15 cellular contexts compared by ENCODE assay signal in the genomic region with DNA sequence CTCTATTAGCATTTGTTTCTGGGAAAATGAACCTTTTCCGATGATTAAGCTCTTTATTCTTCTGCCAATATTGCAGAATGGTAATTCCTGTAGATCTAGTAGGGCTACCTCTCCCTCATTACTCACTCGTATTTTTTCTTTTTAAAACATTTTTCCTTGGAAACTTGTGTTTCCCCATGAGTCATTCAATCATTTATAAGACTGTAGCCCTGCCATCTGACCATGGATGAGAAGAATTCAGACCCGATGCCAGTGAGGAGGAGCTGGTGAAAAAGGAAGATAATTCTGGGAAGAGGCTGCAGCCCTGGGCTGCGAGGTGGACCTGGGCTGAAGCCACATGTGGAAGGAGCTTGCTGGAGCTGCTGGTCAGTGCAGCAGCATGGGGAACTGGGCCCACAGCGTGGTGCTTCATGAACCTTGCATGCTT.
DNase-seq lines count a peak whose midpoint lies in the region; ATAC-seq and TF ChIP-seq lines count a peak whose summit lies in the region.
"Had no signal": no experiment of that assay in that cellular context is flagged by ENCODE, and none has a peak within 500 bp of the region (broad histone marks: within the 10 kb centered on the region; RNA-seq: fewer than 3 reads in every experiment).

No MANE protein-coding gene starts in this region.

- no peak for TF ChIP-seq CTCF in fibroblast of lung (conservative IDR thresholded peaks at IDR 0.05 in 1 of 2, IDR thresholded peaks at IDR 0.05 in 1 of 2; ENCODE audit: low read depth in 1 of 2, low read length in 2 of 2)

- peak; percentile 73 for ATAC-seq in SK-N-SH treated with all-trans-retinoic acid at 6 μM for 48 hours
- ATAC-seq in stimulated activated naive B cell treated with anti-CD40 and anti-IgM and Interleukin-4, amounts not matched to agents 10 μg/mL and 1 μg/mL and 100 μg/mL, for 72 hours (replicated peaks), result no peak
- no peak for ATAC-seq in activated naive CD4-positive, alpha-beta T cell treated with anti-CD3 and anti-CD28 coated beads, Interleukin-2, amount 50 U/mL, for 72 hours

- H3K4me1 ChIP-seq in fibroblast of lung (ENCODE audit: control insufficient read depth, extremely low read depth, insufficient read depth, low read length), result peaks cover 14% of the 10 kb centered on the region

- H4K20me1 ChIP-seq in fibroblast of lung (ENCODE audit: control insufficient read depth, extremely low read depth, insufficient read depth, low read length), result no peaks in the 10 kb centered on the region

- no peaks in the 10 kb centered on the region for H3K27me3 ChIP-seq in fibroblast of lung (ENCODE audit: control insufficient read depth, insufficient read depth, low read length)
- H3K27me3 ChIP-seq: adrenal gland had no signal

- H3K79me2 ChIP-seq in fibroblast of lung (ENCODE audit: control insufficient read depth, insufficient read depth, low read length), result no peaks in the 10 kb centered on the region

- no peaks in the 10 kb centered on the region for H3K36me3 Mint-ChIP-seq in stimulated activated naive B cell treated with anti-CD40 and anti-IgM and Interleukin-4, amounts not matched to agents 10 μg/mL and 1 μg/mL and 100 μg/mL, for 72 hours
- no peaks in the 10 kb centered on the region for H3K36me3 Mint-ChIP-seq in activated naive CD4-positive, alpha-beta T cell treated with anti-CD3 and anti-CD28 coated beads, Interleukin-2, amount 50 U/mL, for 72 hours
- H3K36me3 Mint-ChIP-seq: immature natural killer cell, naive B cell had no signal

- H3K4me3 ChIP-seq in fibroblast of lung (replicated peaks in 1 of 4; ENCODE audit: control extremely low read depth in 1 of 4, insufficient read depth in 1 of 4, low read depth in 3 of 4, low read length in 4 of 4), result no peak overlapping the region
- H3K4me3 ChIP-seq in skeletal muscle cell (ENCODE audit: low read depth, low read length), result no peak overlapping the region
- H3K4me3 ChIP-seq: adrenal gland had no signal

- peaks cover 0 to 4% of the 10 kb centered on the region in 2 donors for H3K27me3 Mint-ChIP-seq in stimulated activated naive B cell treated with anti-CD40 and anti-IgM and Interleukin-4, amounts not matched to agents 10 μg/mL and 1 μg/mL and 100 μg/mL, for 72 hours
- H3K27me3 Mint-ChIP-seq: CD4-positive, alpha-beta T cell; naive B cell had no signal

- H3K4me1 Mint-ChIP-seq in stimulated activated naive B cell treated with anti-CD40 and anti-IgM and Interleukin-4, amounts not matched to agents 10 μg/mL and 1 μg/mL and 100 μg/mL, for 72 hours, result no peaks in the 10 kb centered on the region
- H3K4me1 Mint-ChIP-seq: immature natural killer cell, naive B cell had no signal

- H3K9ac ChIP-seq in fibroblast of lung (ENCODE audit: insufficient read depth, low read length), result no peak overlapping the region

- H3K36me3 ChIP-seq in fibroblast of lung (ENCODE audit: control insufficient read depth, insufficient read depth, low read length), result no peaks in the 10 kb centered on the region
- H3K36me3 ChIP-seq: adrenal gland had no signal

- no peak overlapping the region for H3K27ac Mint-ChIP-seq in stimulated activated naive B cell treated with anti-CD40 and anti-IgM and Interleukin-4, amounts not matched to agents 10 μg/mL and 1 μg/mL and 100 μg/mL, for 72 hours
- H3K27ac Mint-ChIP-seq in activated naive CD4-positive, alpha-beta T cell treated with anti-CD3 and anti-CD28 coated beads, Interleukin-2, amount 50 U/mL, for 72 hours, result no peak overlapping the region
- H3K27ac Mint-ChIP-seq: CD4-positive, alpha-beta T cell; immature natural killer cell had no signal

- peak; percentile 88 for DNase-seq in ELR (ENCODE audit: low read depth)
- DNase-seq in fibroblast of lung (ENCODE audit: low read depth in 2 of 2), result peak; percentile 66 to 95
- peak; percentile 51 for DNase-seq in skeletal muscle cell (ENCODE audit: low read depth)
- no peak for DNase-seq in SW480 (ENCODE audit: low spot score)
- DNase-seq in NCI-H2196 treated with DMSO at 0.1 percent for 48 hours (lab: John Stamatoyannopoulos, UW; ENCODE audit: unreplicated experiment), result no peak
- no peak for DNase-seq in stimulated activated naive B cell treated with anti-CD40 and anti-IgM and Interleukin-4, amounts not matched to agents 10 μg/mL and 1 μg/mL and 100 μg/mL, for 72 hours
- no peak for DNase-seq in activated naive CD4-positive, alpha-beta T cell treated with anti-CD3 and anti-CD28 coated beads, Interleukin-2, amount 50 U/mL, for 72 hours (ENCODE audit: low spot score in 2 of 2)
- DNase-seq: CD4-positive, alpha-beta T cell; immature natural killer cell; naive B cell; NCI-H1930; stimulated activated CD4-positive, alpha-beta T cell treated with anti-CD3 and anti-CD28 coated beads, Interleukin-12 subunit alpha, Interleukin-12 subunit beta, amount 100 ng/mL, for 4 hours had no signal

- H3K27ac ChIP-seq in fibroblast of lung (ENCODE audit: insufficient read depth, low read length), result peak overlapping the region; percentile 63
- H3K27ac ChIP-seq: adrenal gland, epithelial cell of prostate had no signal

- no peaks in the 10 kb centered on the region for H3K9me3 ChIP-seq in fibroblast of lung (ENCODE audit: control insufficient read depth, insufficient read depth, low read depth, low read length)
- H3K9me3 ChIP-seq: adrenal gland had no signal

- no peak overlapping the region for H3K4me2 ChIP-seq in fibroblast of lung (ENCODE audit: extremely low read depth, insufficient read depth, low read length)

- no peak overlapping the region for H3K4me3 Mint-ChIP-seq in stimulated activated naive B cell treated with anti-CD40 and anti-IgM and Interleukin-4, amounts not matched to agents 10 μg/mL and 1 μg/mL and 100 μg/mL, for 72 hours
- H3K4me3 Mint-ChIP-seq: CD4-positive, alpha-beta T cell; immature natural killer cell; naive B cell had no signal

- peaks cover 0 to 4% of the 10 kb centered on the region in 2 donors for H3K9me3 Mint-ChIP-seq in stimulated activated naive B cell treated with anti-CD40 and anti-IgM and Interleukin-4, amounts not matched to agents 10 μg/mL and 1 μg/mL and 100 μg/mL, for 72 hours
- no peaks in the 10 kb centered on the region for H3K9me3 Mint-ChIP-seq in activated naive CD4-positive, alpha-beta T cell treated with anti-CD3 and anti-CD28 coated beads, Interleukin-2, amount 50 U/mL, for 72 hours
- H3K9me3 Mint-ChIP-seq: immature natural killer cell had no signal

- H2AFZ ChIP-seq in fibroblast of lung (ENCODE audit: low read length), result peak overlapping the region; percentile 24

TF ChIP-seq in SK-N-SH treated with all-trans-retinoic acid at 6 μM for 48 hours, 23 proteins besides CTCF, POLR2A, EP300 and RAD21 (continues in another document):
- TF ChIP-seq, protein P1, sequence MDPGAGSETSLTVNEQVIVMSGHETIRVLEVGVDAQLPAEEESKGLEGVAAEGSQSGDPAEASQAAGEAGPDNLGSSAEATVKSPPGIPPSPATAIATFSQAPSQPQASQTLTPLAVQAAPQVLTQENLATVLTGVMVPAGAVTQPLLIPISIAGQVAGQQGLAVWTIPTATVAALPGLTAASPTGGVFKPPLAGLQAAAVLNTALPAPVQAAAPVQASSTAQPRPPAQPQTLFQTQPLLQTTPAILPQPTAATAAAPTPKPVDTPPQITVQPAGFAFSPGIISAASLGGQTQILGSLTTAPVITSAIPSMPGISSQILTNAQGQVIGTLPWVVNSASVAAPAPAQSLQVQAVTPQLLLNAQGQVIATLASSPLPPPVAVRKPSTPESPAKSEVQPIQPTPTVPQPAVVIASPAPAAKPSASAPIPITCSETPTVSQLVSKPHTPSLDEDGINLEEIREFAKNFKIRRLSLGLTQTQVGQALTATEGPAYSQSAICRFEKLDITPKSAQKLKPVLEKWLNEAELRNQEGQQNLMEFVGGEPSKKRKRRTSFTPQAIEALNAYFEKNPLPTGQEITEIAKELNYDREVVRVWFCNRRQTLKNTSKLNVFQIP (CRISPR knock-in tag; IDR thresholded peaks at IDR 0.05; ENCODE audit: borderline replicate concordance, low read depth), result no peak
- TF ChIP-seq ISL1 (CRISPR knock-in tag; IDR thresholded peaks at IDR 0.05) (no peak), RARB (CRISPR knock-in tag; IDR thresholded peaks at IDR 0.05) (no peak)
- TF ChIP-seq, protein P2, sequence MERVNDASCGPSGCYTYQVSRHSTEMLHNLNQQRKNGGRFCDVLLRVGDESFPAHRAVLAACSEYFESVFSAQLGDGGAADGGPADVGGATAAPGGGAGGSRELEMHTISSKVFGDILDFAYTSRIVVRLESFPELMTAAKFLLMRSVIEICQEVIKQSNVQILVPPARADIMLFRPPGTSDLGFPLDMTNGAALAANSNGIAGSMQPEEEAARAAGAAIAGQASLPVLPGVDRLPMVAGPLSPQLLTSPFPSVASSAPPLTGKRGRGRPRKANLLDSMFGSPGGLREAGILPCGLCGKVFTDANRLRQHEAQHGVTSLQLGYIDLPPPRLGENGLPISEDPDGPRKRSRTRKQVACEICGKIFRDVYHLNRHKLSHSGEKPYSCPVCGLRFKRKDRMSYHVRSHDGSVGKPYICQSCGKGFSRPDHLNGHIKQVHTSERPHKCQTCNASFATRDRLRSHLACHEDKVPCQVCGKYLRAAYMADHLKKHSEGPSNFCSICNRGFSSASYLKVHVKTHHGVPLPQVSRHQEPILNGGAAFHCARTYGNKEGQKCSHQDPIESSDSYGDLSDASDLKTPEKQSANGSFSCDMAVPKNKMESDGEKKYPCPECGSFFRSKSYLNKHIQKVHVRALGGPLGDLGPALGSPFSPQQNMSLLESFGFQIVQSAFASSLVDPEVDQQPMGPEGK (CRISPR knock-in tag; IDR thresholded peaks at IDR 0.05; ENCODE audit: borderline replicate concordance), result no peak
- TF ChIP-seq, protein P3, sequence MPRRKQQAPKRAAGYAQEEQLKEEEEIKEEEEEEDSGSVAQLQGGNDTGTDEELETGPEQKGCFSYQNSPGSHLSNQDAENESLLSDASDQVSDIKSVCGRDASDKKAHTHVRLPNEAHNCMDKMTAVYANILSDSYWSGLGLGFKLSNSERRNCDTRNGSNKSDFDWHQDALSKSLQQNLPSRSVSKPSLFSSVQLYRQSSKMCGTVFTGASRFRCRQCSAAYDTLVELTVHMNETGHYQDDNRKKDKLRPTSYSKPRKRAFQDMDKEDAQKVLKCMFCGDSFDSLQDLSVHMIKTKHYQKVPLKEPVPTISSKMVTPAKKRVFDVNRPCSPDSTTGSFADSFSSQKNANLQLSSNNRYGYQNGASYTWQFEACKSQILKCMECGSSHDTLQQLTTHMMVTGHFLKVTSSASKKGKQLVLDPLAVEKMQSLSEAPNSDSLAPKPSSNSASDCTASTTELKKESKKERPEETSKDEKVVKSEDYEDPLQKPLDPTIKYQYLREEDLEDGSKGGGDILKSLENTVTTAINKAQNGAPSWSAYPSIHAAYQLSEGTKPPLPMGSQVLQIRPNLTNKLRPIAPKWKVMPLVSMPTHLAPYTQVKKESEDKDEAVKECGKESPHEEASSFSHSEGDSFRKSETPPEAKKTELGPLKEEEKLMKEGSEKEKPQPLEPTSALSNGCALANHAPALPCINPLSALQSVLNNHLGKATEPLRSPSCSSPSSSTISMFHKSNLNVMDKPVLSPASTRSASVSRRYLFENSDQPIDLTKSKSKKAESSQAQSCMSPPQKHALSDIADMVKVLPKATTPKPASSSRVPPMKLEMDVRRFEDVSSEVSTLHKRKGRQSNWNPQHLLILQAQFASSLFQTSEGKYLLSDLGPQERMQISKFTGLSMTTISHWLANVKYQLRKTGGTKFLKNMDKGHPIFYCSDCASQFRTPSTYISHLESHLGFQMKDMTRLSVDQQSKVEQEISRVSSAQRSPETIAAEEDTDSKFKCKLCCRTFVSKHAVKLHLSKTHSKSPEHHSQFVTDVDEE (CRISPR knock-in tag; IDR thresholded peaks at IDR 0.05), result no peak

Comparison
In these comparisons a context has a peak if more than half of its experiments do, and no peak if none do; other contexts are left out.
1. DNase-seq: peak in ELR (single experiment), fibroblast of lung (2 of 2) and skeletal muscle cell (single experiment); none in SW480 (single experiment), NCI-H2196 treated with DMSO at 0.1 percent for 48 hours (single experiment), stimulated activated naive B cell treated with anti-CD40 and anti-IgM and Interleukin-4, amounts not matched to agents 10 μg/mL and 1 μg/mL and 100 μg/mL, for 72 hours (single experiment) and activated naive CD4-positive, alpha-beta T cell treated with anti-CD3 and anti-CD28 coated beads, Interleukin-2, amount 50 U/mL, for 72 hours (0 of 2).